In the genomic region with DNA sequence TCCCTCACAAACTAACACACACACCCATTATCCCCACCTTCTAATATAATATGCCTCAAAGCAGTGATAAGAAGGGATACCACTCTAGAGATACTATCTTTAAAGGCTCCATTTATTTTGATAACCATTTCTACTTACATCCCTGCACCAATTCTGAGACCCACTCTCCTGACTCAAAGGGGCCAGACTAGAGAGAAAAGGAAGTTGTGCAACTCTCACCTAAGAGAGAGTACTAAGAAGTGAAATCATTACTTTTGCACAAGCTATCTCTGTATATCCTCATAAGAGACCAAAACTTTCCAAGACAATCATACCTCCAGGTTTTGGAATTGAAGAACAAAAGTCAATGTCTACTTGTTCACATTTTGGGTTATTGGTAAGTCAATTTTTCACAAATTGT, we compare ENCODE assay signal across 18 cellular contexts. TPM values are rescaled to one million over a fixed set of nuclear protein-coding genes. Genes with fewer than 3 reads are reported as not detected.
DNase-seq lines count a peak whose midpoint lies in the region; ATAC-seq and TF ChIP-seq lines count a peak whose summit lies in the region.
"Had no signal": no experiment of that assay in that cellular context is flagged by ENCODE, and none has a peak within 500 bp of the region (broad histone marks: within the 10 kb centered on the region; RNA-seq: fewer than 3 reads in every experiment).

No MANE protein-coding gene starts in this region.

- H3K27ac Mint-ChIP-seq in T-cell = peak overlapping the region; percentile 83
- peak overlapping the region; percentile 15 to 83 for H3K27ac Mint-ChIP-seq in natural killer cell treated with Interleukin-12 subunit alpha and Interleukin-12 subunit beta and Interleukin-15 and Interleukin-18, amount 100 ng/mL, for 72 hours

- no peaks in the 10 kb centered on the region for H3K9me1 ChIP-seq in IMR-90 (ENCODE audit: insufficient read depth, low read length)

- H3K9ac ChIP-seq in IMR-90 (ENCODE audit: low read depth, low read length) = no peak overlapping the region
- H3K9ac ChIP-seq: BLaER1 had no signal

- no peak overlapping the region for H3K4ac ChIP-seq in IMR-90 (ENCODE audit: low read depth, low read length)

- no peak for DNase-seq in activated CD4-positive, CD25-positive, alpha-beta regulatory T cell (lab: John Stamatoyannopoulos, UW)
- no peak for DNase-seq in IMR-90
- DNase-seq in T-cell = no peak
- DNase-seq in natural killer cell treated with Interleukin-12 subunit alpha and Interleukin-12 subunit beta and Interleukin-15 and Interleukin-18, amount 100 ng/mL, for 72 hours (ENCODE audit: low spot score) = no peak
- DNase-seq in GM13976 (ENCODE audit: low spot score) = no peak
- DNase-seq in NCI-H1930 (lab: John Stamatoyannopoulos, UW) = no peak
- DNase-seq: activated gamma-delta T cell; H7; left ventricle myocardium inferior; NCI-H1417; NCI-H2171 treated with DMSO at 0.1 percent for 48 hours; stimulated activated CD4-positive, alpha-beta T cell treated with anti-CD3 and anti-CD28 coated beads, Interleukin-4, amount 100 ng/mL, for 24 hours; WERI-Rb-1 had no signal

- H2BK120ac ChIP-seq in IMR-90 (ENCODE audit: low read depth, low read length) = no peak overlapping the region

- no peaks in the 10 kb centered on the region for H3K27me3 Mint-ChIP-seq in T-cell
- H3K27me3 Mint-ChIP-seq in natural killer cell treated with Interleukin-12 subunit alpha and Interleukin-12 subunit beta and Interleukin-15 and Interleukin-18, amount 100 ng/mL, for 72 hours = peaks cover 4 to 17% of the 10 kb centered on the region in 2 donors

- CTCF ChIA-PET in IMR-90 (lab: Yijun Ruan, JAX) (no interaction called here), T-cell (lab: Charles Lee) (no interaction called here)

- no peak overlapping the region for H2AK9ac ChIP-seq in IMR-90 (replicated peaks; ENCODE audit: low read depth, low read length, poor library complexity)

- H2BK20ac ChIP-seq in IMR-90 (ENCODE audit: low read depth, low read length) = no peak overlapping the region

- H3K4me1 ChIP-seq in IMR-90 (ENCODE audit: control insufficient read depth, insufficient read depth, low read length) = no peaks in the 10 kb centered on the region
- H3K4me1 ChIP-seq: BLaER1, left ventricle myocardium inferior had no signal

- H4K20me1 ChIP-seq in IMR-90 (ENCODE audit: insufficient read depth, low read length) = no peaks in the 10 kb centered on the region
- H4K20me1 ChIP-seq: BLaER1 had no signal

- no peak overlapping the region for H3K23ac ChIP-seq in IMR-90 (ENCODE audit: low read depth, low read length)

- H3K36me3 ChIP-seq in IMR-90 (ENCODE audit: control insufficient read depth, insufficient read depth, low read length) = no peaks in the 10 kb centered on the region
- H3K36me3 ChIP-seq: BLaER1, left ventricle myocardium inferior, thoracic aorta, WERI-Rb-1 had no signal

- dilution Hi-C loops in IMR-90 (cut with HindIII; ENCODE audit: low sequenced_read_pairs, unreplicated experiment) = no loop called here

- no peak overlapping the region for H2BK15ac ChIP-seq in IMR-90 (ENCODE audit: low read depth, low read length)

- peak overlapping the region in 2 of 3 donors; percentile 25 to 62 for H3K4me3 Mint-ChIP-seq in T-cell
- no peak overlapping the region for H3K4me3 Mint-ChIP-seq in natural killer cell treated with Interleukin-12 subunit alpha and Interleukin-12 subunit beta and Interleukin-15 and Interleukin-18, amount 100 ng/mL, for 72 hours

- no peaks in the 10 kb centered on the region for H3K9me3 Mint-ChIP-seq in T-cell
- no peaks in the 10 kb centered on the region for H3K9me3 Mint-ChIP-seq in natural killer cell treated with Interleukin-12 subunit alpha and Interleukin-12 subunit beta and Interleukin-15 and Interleukin-18, amount 100 ng/mL, for 72 hours

- no peaks in the 10 kb centered on the region for H3K36me3 Mint-ChIP-seq in T-cell
- H3K36me3 Mint-ChIP-seq in natural killer cell treated with Interleukin-12 subunit alpha and Interleukin-12 subunit beta and Interleukin-15 and Interleukin-18, amount 100 ng/mL, for 72 hours = no peaks in the 10 kb centered on the region

- no peak for TF ChIP-seq POLR2A in IMR-90 (IDR thresholded peaks at IDR 0.05; ENCODE audit: low read depth, low read length)

- H2AFZ ChIP-seq in IMR-90 (replicated peaks; ENCODE audit: low read length, poor library complexity) = no peak overlapping the region

- in situ Hi-C loops in IMR-90 (cut with MboI; ENCODE audit: low sequenced_read_pairs) (no loop called here), GM13976 (cut with MboI; ENCODE audit: low sequenced_read_pairs, unreplicated experiment) (no loop called here)

- peaks cover 29 to 32% (median 31%) of the 10 kb centered on the region in 3 donors for H3K4me1 Mint-ChIP-seq in T-cell
- peaks cover 2 to 12% of the 10 kb centered on the region in 2 donors for H3K4me1 Mint-ChIP-seq in natural killer cell treated with Interleukin-12 subunit alpha and Interleukin-12 subunit beta and Interleukin-15 and Interleukin-18, amount 100 ng/mL, for 72 hours (ENCODE audit: low read depth in 2 of 2)

- H3K9me3 ChIP-seq in IMR-90 (ENCODE audit: control insufficient read depth, insufficient read depth, low read length) = no peaks in the 10 kb centered on the region
- H3K9me3 ChIP-seq: BLaER1, left ventricle myocardium inferior, thoracic aorta had no signal

- H3K27me3 ChIP-seq in IMR-90 (ENCODE audit: control insufficient read depth, insufficient read depth, low read length) = no peaks in the 10 kb centered on the region
- H3K27me3 ChIP-seq: BLaER1 had no signal

- peak; percentile 53 to 65 for ATAC-seq in activated CD4-positive, CD25-positive, alpha-beta regulatory T cell treated with anti-CD3 and anti-CD28 coated beads, Interleukin-2, amount 50 U/mL, for 24 hours
- ATAC-seq in IMR-90 (ENCODE audit: low read depth) = no peak
- peak in 3 of 4 experiments; percentile 35 to 54 (median 49) for ATAC-seq in T-cell (replicated peaks in 1 of 4)
- peak; percentile 58 to 73 for ATAC-seq in natural killer cell treated with Interleukin-12 subunit alpha and Interleukin-12 subunit beta and Interleukin-15 and Interleukin-18, amount 100 ng/mL, for 72 hours
- no peak for ATAC-seq in HG02588 (IDR thresholded peaks at IDR 0.05; ENCODE audit: unreplicated experiment)

- TF ChIP-seq CTCF in IMR-90 (conservative IDR thresholded peaks at IDR 0.05; ENCODE audit: low read depth, low read length) = no peak
- TF ChIP-seq CTCF in GM13976 (IDR thresholded peaks at IDR 0.05; ENCODE audit: borderline replicate concordance, control extremely low read depth, extremely low read depth, insufficient read depth, missing control alignments) = no peak

- POLR2A ChIA-PET in IMR-90 (lab: Charles Lee; ENCODE audit: unreplicated experiment) = no interaction called here
- POLR2A ChIA-PET in T-cell (lab: Charles Lee) = no interaction called here

- no peak overlapping the region for H4K5ac ChIP-seq in IMR-90 (ENCODE audit: low read depth, low read length)

- no peak overlapping the region for H3K27ac ChIP-seq in IMR-90 (ENCODE audit: insufficient read depth, low read length)
- H3K27ac ChIP-seq: BLaER1, left ventricle myocardium inferior, RWPE1, thoracic aorta, WERI-Rb-1 had no signal

- H4K8ac ChIP-seq in IMR-90 (ENCODE audit: low read depth in 2 of 2, low read length in 2 of 2) = no peak overlapping the region

- H3K4me3 ChIP-seq in IMR-90 (ENCODE audit: insufficient read depth, low read depth, low read length) = no peak overlapping the region
- H3K4me3 ChIP-seq: BLaER1, left ventricle myocardium inferior, thoracic aorta had no signal

- no peak overlapping the region for H2BK5ac ChIP-seq in IMR-90 (ENCODE audit: low read depth, low read length, poor library complexity, severe bottlenecking)

- no peak for TF ChIP-seq RAD21 in IMR-90 (IDR thresholded peaks at IDR 0.05; ENCODE audit: low read length)

- no peak overlapping the region for H2AK5ac ChIP-seq in IMR-90 (ENCODE audit: low read depth, low read length)

- no peak overlapping the region for H3K56ac ChIP-seq in IMR-90 (ENCODE audit: extremely low read depth, insufficient read depth, low read length)

- H3K4me2 ChIP-seq in IMR-90 (ENCODE audit: low read depth, low read length) = no peak overlapping the region
- H3K4me2 ChIP-seq: BLaER1 had no signal

- no peak overlapping the region for H4K91ac ChIP-seq in IMR-90 (ENCODE audit: insufficient read depth, low read depth, low read length)

- intact Hi-C loops in IMR-90 (cut with micrococcal nuclease) = no loop called here

- H3K14ac ChIP-seq in IMR-90 (replicated peaks; ENCODE audit: low read depth, low read length) = no peak overlapping the region

- H3K79me1 ChIP-seq in IMR-90 (ENCODE audit: low read depth in 1 of 2, low read length in 2 of 2) = no peaks in the 10 kb centered on the region

- BruUV-seq in IMR-90 (replicated peaks; lab: Mats Ljungman, UMichigan) = no TSS peak

- no peak overlapping the region for H3K18ac ChIP-seq in IMR-90 (ENCODE audit: low read depth, low read length)

TF ChIP-seq in IMR-90, 13 proteins besides CTCF, POLR2A, EP300 and RAD21:
- TF ChIP-seq, protein P1, sequence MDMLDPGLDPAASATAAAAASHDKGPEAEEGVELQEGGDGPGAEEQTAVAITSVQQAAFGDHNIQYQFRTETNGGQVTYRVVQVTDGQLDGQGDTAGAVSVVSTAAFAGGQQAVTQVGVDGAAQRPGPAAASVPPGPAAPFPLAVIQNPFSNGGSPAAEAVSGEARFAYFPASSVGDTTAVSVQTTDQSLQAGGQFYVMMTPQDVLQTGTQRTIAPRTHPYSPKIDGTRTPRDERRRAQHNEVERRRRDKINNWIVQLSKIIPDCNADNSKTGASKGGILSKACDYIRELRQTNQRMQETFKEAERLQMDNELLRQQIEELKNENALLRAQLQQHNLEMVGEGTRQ (IDR thresholded peaks at IDR 0.05; ENCODE audit: low read depth, low read length) = no peak
- TF ChIP-seq CEBPB (IDR thresholded peaks at IDR 0.05; ENCODE audit: low read depth, low read length) = 0 out of 2 replicates have a peak, but pooled peaks have one; percentile 14

RNA-seq across cellular contexts. Expression of a gene that starts 45.4 kb away (rescaled TPM):
- total RNA-seq in IMR-90 (2012; rRNA removed) (49.6 and 82.5 TPM in 2 replicates), T-cell (100 to 1,000 TPM; 137 to 256 (median 138) TPM)
- polyA plus RNA-seq in IMR-90 (2012; rRNA removed) = 27.6 and 28.5 TPM in 2 replicates
- 7.2 and 17.5 TPM in 2 replicates for polyA plus RNA-seq in IMR-90 (2012; cell fraction: cytosol; rRNA removed)
- 11.5 and 95.7 TPM in 2 replicates for polyA plus RNA-seq in IMR-90 (2012; cell fraction: nucleus; rRNA removed; ENCODE audit: low replicate concordance)
- total RNA-seq in natural killer cell treated with Interleukin-12 subunit alpha and Interleukin-12 subunit beta and Interleukin-15 and Interleukin-18, amount 100 ng/mL, for 72 hours = 100 to 1,000 TPM; 154 to 159 TPM

Comparison
In these comparisons a context has a peak if more than half of its experiments do, and no peak if none do; other contexts are left out.
1. ATAC-seq: peak in activated CD4-positive, CD25-positive, alpha-beta regulatory T cell treated with anti-CD3 and anti-CD28 coated beads, Interleukin-2, amount 50 U/mL, for 24 hours (2 of 2), T-cell (3 of 4) and natural killer cell treated with Interleukin-12 subunit alpha and Interleukin-12 subunit beta and Interleukin-15 and Interleukin-18, amount 100 ng/mL, for 72 hours (2 of 2); none in IMR-90 (single experiment) and HG02588 (single experiment).